8 cellular contexts compared by ENCODE assay signal in genomic region chr19:1797313-1797712, GRCh38. TPM values are rescaled to one million over a fixed set of nuclear protein-coding genes. Genes with fewer than 3 reads are reported as not detected.
"Had no signal": no experiment of that assay in that cellular context is flagged by ENCODE, and none has a peak within 500 bp of the region (broad histone marks: within the 10 kb centered on the region; RNA-seq: fewer than 3 reads in every experiment).

No MANE protein-coding gene starts in this region.

RNA-seq across cellular contexts. Expression of gene ONECUT3, which starts 44.0 kb away (rescaled TPM):
- polyA plus RNA-seq: naive thymus-derived CD8-positive, alpha-beta T cell; ovary; pancreas; psoas muscle; right cardiac atrium; sigmoid colon; smooth muscle cell; spleen had no signal
